ENCODE assay signal across 18 cellular contexts in genomic region chr11:103872748-103873147, GRCh38.
"Had no signal": no experiment of that assay in that cellular context is flagged by ENCODE, and none has a peak within 500 bp of the region (broad histone marks: within the 10 kb centered on the region; RNA-seq: fewer than 3 reads in every experiment).

No MANE protein-coding gene starts in this region.

- DNase-seq: activated CD4-positive, alpha-beta T cell treated with anti-CD3 and anti-CD28 coated beads, Interleukin-2, amount 50 U/mL, for 48 hours; activated gamma-delta T cell; adrenal gland; endodermal cell; gastrocnemius medialis; head of caudate nucleus; left lung; midbrain; right cardiac atrium; stimulated activated naive CD8-positive, alpha-beta T cell treated with anti-CD3 and anti-CD28 coated beads, Interleukin-15, Interleukin-2, amounts not matched to agents 100 U/mL and 50 U/mL, for 24 hours; substantia nigra; tibial artery had no signal

- H3K4me1 Mint-ChIP-seq: neural crest cell had no signal

- H3K27me3 Mint-ChIP-seq: progenitor cell of endocrine pancreas had no signal

- H3K27me3 ChIP-seq: adrenal gland, cardiac muscle cell, gastrocnemius medialis, left lung, tibial artery had no signal

- H3K4me3 ChIP-seq: adrenal gland, cardiac muscle cell, gastrocnemius medialis, left lung, skin epidermis, tibial artery had no signal

- H3K4me1 ChIP-seq: adrenal gland, gastrocnemius medialis, left lung had no signal

- H3K9me3 Mint-ChIP-seq: activated naive CD4-positive, alpha-beta T cell treated with anti-CD3 and anti-CD28 coated beads, Interleukin-2, amount 50 U/mL, for 72 hours; endodermal cell; neural crest cell had no signal

- H3K4me3 Mint-ChIP-seq: endodermal cell, neural crest cell had no signal

- FAIRE-seq: urothelium cell line had no signal

- H3K27ac ChIP-seq: adrenal gland, cardiac muscle cell, gastrocnemius medialis, left lung, skin epidermis, tibial artery had no signal

- H3K27ac Mint-ChIP-seq: activated naive CD4-positive, alpha-beta T cell treated with anti-CD3 and anti-CD28 coated beads, Interleukin-2, amount 50 U/mL, for 72 hours; endodermal cell; progenitor cell of endocrine pancreas had no signal

- H3K36me3 ChIP-seq: adrenal gland, cardiac muscle cell, gastrocnemius medialis, left lung, tibial artery had no signal

- H3K9me3 ChIP-seq: adrenal gland, gastrocnemius medialis, left lung, tibial artery had no signal

- ATAC-seq: activated naive CD4-positive, alpha-beta T cell treated with anti-CD3 and anti-CD28 coated beads, Interleukin-2, amount 50 U/mL, for 72 hours; left lung; right cardiac atrium; stimulated activated naive CD8-positive, alpha-beta T cell treated with anti-CD3 and anti-CD28 coated beads, Interleukin-15, Interleukin-2, amounts not matched to agents 100 U/mL and 50 U/mL, for 24 hours had no signal

- H3K36me3 Mint-ChIP-seq: activated naive CD4-positive, alpha-beta T cell treated with anti-CD3 and anti-CD28 coated beads, Interleukin-2, amount 50 U/mL, for 72 hours had no signal
